Comparison of ENCODE assay signal across 14 cellular contexts in the genomic region with DNA sequence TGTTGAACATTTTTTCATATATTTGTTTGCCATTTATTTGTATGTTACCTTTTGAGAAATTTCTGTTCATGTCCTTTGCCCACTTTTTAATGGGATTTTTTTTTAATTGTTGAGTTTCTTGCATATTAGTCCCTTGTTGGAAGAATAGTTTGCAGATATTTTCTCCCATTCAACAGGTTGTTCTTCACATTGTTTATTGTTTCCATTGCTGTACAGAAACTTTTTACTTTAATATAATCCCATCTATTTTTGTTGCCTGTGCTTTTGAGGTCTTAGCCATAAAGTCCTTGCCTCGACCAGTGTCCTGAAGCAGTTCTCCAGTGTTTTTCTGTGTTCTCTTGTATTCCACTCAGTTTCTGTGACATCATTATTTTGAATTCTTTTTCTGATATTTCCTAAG. TPM values are rescaled to one million over a fixed set of nuclear protein-coding genes. Genes with fewer than 3 reads are reported as not detected.
A peak's percentile ranks its signal among the peaks of the same experiment; 100 is the strongest.
DNase-seq lines count a peak whose midpoint lies in the region; ATAC-seq and TF ChIP-seq lines count a peak whose summit lies in the region.
"Had no signal": no experiment of that assay in that cellular context is flagged by ENCODE, and none has a peak within 500 bp of the region (broad histone marks: within the 10 kb centered on the region; RNA-seq: fewer than 3 reads in every experiment).

No MANE protein-coding gene starts in this region.

- H3K4me3 Mint-ChIP-seq in activated T-cell treated with anti-CD3 and anti-CD28 coated beads, Interleukin-2, amount 50 U/mL, for 72 hours, result peak overlapping the region in 1 of 2 donors; percentile 55
- H3K4me3 Mint-ChIP-seq in CD8-positive, alpha-beta T cell, result no peak overlapping the region
- H3K4me3 Mint-ChIP-seq in T-cell, result peak overlapping the region in 2 of 3 donors; percentile 2 to 21
- H3K4me3 Mint-ChIP-seq in naive thymus-derived CD8-positive, alpha-beta T cell, result peak overlapping the region in 1 of 10 donors; percentile 35

- peaks cover 21% of the 10 kb centered on the region for H3K4me1 Mint-ChIP-seq in activated T-cell treated with anti-CD3 and anti-CD28 coated beads, Interleukin-2, amount 50 U/mL, for 72 hours (ENCODE audit: low read depth)
- H3K4me1 Mint-ChIP-seq in CD8-positive, alpha-beta T cell (ENCODE audit: low read depth), result peaks cover 33% of the 10 kb centered on the region
- peaks cover 34 to 49% (median 48%) of the 10 kb centered on the region in 3 donors for H3K4me1 Mint-ChIP-seq in T-cell
- peaks cover 23 to 41% (median 31%) of the 10 kb centered on the region in 4 donors for H3K4me1 Mint-ChIP-seq in naive thymus-derived CD8-positive, alpha-beta T cell

- intact Hi-C loops in CD8-positive, alpha-beta T cell (cut with DNase I, micrococcal nuclease), result loop anchor here in 1 of 2 experiments (5.0 kb wide), 1 partner anchor 37 kb away; no protein-coding TSS in a partner anchor

- no peak overlapping the region for H3K4me3 ChIP-seq in CD8-positive, alpha-beta T cell (ENCODE audit: low read depth, low read length)
- H3K4me3 ChIP-seq: PC-9 had no signal

- H3K27ac ChIP-seq in CD8-positive, alpha-beta T cell (ENCODE audit: low read depth, low read length), result no peak overlapping the region
- H3K27ac ChIP-seq: PC-9 had no signal

- H3K9me3 Mint-ChIP-seq in activated T-cell treated with anti-CD3 and anti-CD28 coated beads, Interleukin-2, amount 50 U/mL, for 72 hours, result peaks cover 0 to 3% of the 10 kb centered on the region in 2 donors
- H3K9me3 Mint-ChIP-seq in CD8-positive, alpha-beta T cell, result no peaks in the 10 kb centered on the region
- no peaks in the 10 kb centered on the region for H3K9me3 Mint-ChIP-seq in T-cell
- peaks cover 0 to 3% (median 0%) of the 10 kb centered on the region in 9 donors for H3K9me3 Mint-ChIP-seq in naive thymus-derived CD8-positive, alpha-beta T cell

- no peak for ATAC-seq in activated T-cell treated with anti-CD3 and anti-CD28 coated beads, Interleukin-2, amount 50 U/mL, for 72 hours (replicated peaks in 1 of 2)
- ATAC-seq in CD8-positive, alpha-beta T cell, result no peak
- ATAC-seq in T-cell (replicated peaks in 1 of 4), result no peak
- no peak for ATAC-seq in naive thymus-derived CD8-positive, alpha-beta T cell
- no peak for ATAC-seq in left lobe of liver
- ATAC-seq: HepG2 had no signal

- no peak for DNase-seq in activated T-cell treated with anti-CD3 and anti-CD28 coated beads, Interleukin-2, amount 50 U/mL, for 72 hours
- no peak for DNase-seq in activated T-cell treated with anti-CD3 and anti-CD28 coated beads, Interleukin-2, amount 50 U/mL, for 48 hours
- DNase-seq in CD8-positive, alpha-beta T cell, result no peak
- DNase-seq in T-cell, result no peak
- DNase-seq in naive thymus-derived CD8-positive, alpha-beta T cell, result no peak
- no peak for DNase-seq in HEK293T (ENCODE audit: extremely low spot score)
- no peak for DNase-seq in left lobe of liver (ENCODE audit: low spot score)
- DNase-seq: BE2C, Caco-2, NCI-H1105, NCI-H187, NCI-H69, PC-9 had no signal

- CTCF ChIA-PET in CD8-positive, alpha-beta T cell (lab: Charles Lee), result no interaction called here
- CTCF ChIA-PET in T-cell (lab: Charles Lee), result no interaction called here
- CTCF ChIA-PET in HEK293T (lab: Yijun Ruan, JAX), result no interaction called here

- H3K27me3 Mint-ChIP-seq in activated T-cell treated with anti-CD3 and anti-CD28 coated beads, Interleukin-2, amount 50 U/mL, for 72 hours (ENCODE audit: low read depth), result no peaks in the 10 kb centered on the region
- H3K27me3 Mint-ChIP-seq in CD8-positive, alpha-beta T cell (ENCODE audit: low read depth), result no peaks in the 10 kb centered on the region
- no peaks in the 10 kb centered on the region for H3K27me3 Mint-ChIP-seq in T-cell
- no peaks in the 10 kb centered on the region for H3K27me3 Mint-ChIP-seq in naive thymus-derived CD8-positive, alpha-beta T cell

- TF ChIP-seq CTCF in CD8-positive, alpha-beta T cell (IDR thresholded peaks at IDR 0.05), result no peak

- peaks cover 5% of the 10 kb centered on the region for H3K36me3 ChIP-seq in CD8-positive, alpha-beta T cell (ENCODE audit: insufficient read depth, low read length)
- H3K36me3 ChIP-seq: BE2C had no signal

- H3K36me3 Mint-ChIP-seq in activated T-cell treated with anti-CD3 and anti-CD28 coated beads, Interleukin-2, amount 50 U/mL, for 72 hours (ENCODE audit: insufficient read depth in 2 of 2), result peaks cover 4 to 24% of the 10 kb centered on the region in 2 donors
- H3K36me3 Mint-ChIP-seq in CD8-positive, alpha-beta T cell, result peaks cover 72% of the 10 kb centered on the region
- peaks cover 74% of the 10 kb centered on the region for H3K36me3 Mint-ChIP-seq in T-cell
- peaks cover 10 to 69% (median 68%) of the 10 kb centered on the region in 3 donors for H3K36me3 Mint-ChIP-seq in naive thymus-derived CD8-positive, alpha-beta T cell

- H3K9me3 ChIP-seq in CD8-positive, alpha-beta T cell (ENCODE audit: low read length), result no peaks in the 10 kb centered on the region
- H3K9me3 ChIP-seq: BE2C, Caco-2 had no signal

- POLR2A ChIA-PET in CD8-positive, alpha-beta T cell (lab: Charles Lee), result no interaction called here
- POLR2A ChIA-PET in T-cell (lab: Charles Lee), result no interaction called here
- POLR2A ChIA-PET in naive thymus-derived CD8-positive, alpha-beta T cell (lab: Charles Lee), result no interaction called here
- POLR2A ChIA-PET in HEK293T (lab: Yijun Ruan, JAX), result no interaction called here

- H3K27ac Mint-ChIP-seq in activated T-cell treated with anti-CD3 and anti-CD28 coated beads, Interleukin-2, amount 50 U/mL, for 72 hours, result peak overlapping the region; percentile 64
- H3K27ac Mint-ChIP-seq in CD8-positive, alpha-beta T cell, result peak overlapping the region; percentile 21
- peak overlapping the region; percentile 50 to 75 for H3K27ac Mint-ChIP-seq in T-cell
- peak overlapping the region in 7 of 10 donors; percentile 35 to 85 (median 63) for H3K27ac Mint-ChIP-seq in naive thymus-derived CD8-positive, alpha-beta T cell

- H3K4me1 ChIP-seq in CD8-positive, alpha-beta T cell (ENCODE audit: insufficient read depth, low read length), result peaks cover 10% of the 10 kb centered on the region
- H3K4me1 ChIP-seq: BE2C had no signal

- no peaks in the 10 kb centered on the region for H3K27me3 ChIP-seq in CD8-positive, alpha-beta T cell (ENCODE audit: insufficient read depth, low read length)
- H3K27me3 ChIP-seq: BE2C had no signal

TF ChIP-seq in HEK293T, 16 proteins besides CTCF, POLR2A, EP300 and RAD21:
- TF ChIP-seq FOXM1 (IDR thresholded peaks at IDR 0.05; ENCODE audit: borderline replicate concordance) (no peak), FOXK2 (IDR thresholded peaks at IDR 0.05) (no peak), HDGF (IDR thresholded peaks at IDR 0.05; ENCODE audit: borderline replicate concordance) (no peak), FOXA1 (IDR thresholded peaks at IDR 0.05) (no peak), ZNF384 (IDR thresholded peaks at IDR 0.05) (no peak), CTBP1 (IDR thresholded peaks at IDR 0.05; ENCODE audit: borderline replicate concordance) (no peak), SP1 (IDR thresholded peaks at IDR 0.05) (no peak), LEF1 (IDR thresholded peaks at IDR 0.05; ENCODE audit: borderline replicate concordance) (no peak), BHLHE40 (IDR thresholded peaks at IDR 0.05; ENCODE audit: borderline replicate concordance) (no peak), SUZ12 (IDR thresholded peaks at IDR 0.05) (no peak), TARDBP (IDR thresholded peaks at IDR 0.05) (no peak), L3MBTL2 (conservative IDR thresholded peaks at IDR 0.05) (no peak), NFRKB (IDR thresholded peaks at IDR 0.05) (no peak), ELF4 (IDR thresholded peaks at IDR 0.05) (no peak), ARNT (IDR thresholded peaks at IDR 0.05) (no peak)
- TF ChIP-seq, protein P1, sequence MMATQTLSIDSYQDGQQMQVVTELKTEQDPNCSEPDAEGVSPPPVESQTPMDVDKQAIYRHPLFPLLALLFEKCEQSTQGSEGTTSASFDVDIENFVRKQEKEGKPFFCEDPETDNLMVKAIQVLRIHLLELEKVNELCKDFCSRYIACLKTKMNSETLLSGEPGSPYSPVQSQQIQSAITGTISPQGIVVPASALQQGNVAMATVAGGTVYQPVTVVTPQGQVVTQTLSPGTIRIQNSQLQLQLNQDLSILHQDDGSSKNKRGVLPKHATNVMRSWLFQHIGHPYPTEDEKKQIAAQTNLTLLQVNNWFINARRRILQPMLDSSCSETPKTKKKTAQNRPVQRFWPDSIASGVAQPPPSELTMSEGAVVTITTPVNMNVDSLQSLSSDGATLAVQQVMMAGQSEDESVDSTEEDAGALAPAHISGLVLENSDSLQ (IDR thresholded peaks at IDR 0.05), result no peak

RNA-seq across cellular contexts. Expression of a gene that starts 54.2 kb away (rescaled TPM):
- under 1 TPM; 0.07 to 0.10 TPM for total RNA-seq in activated T-cell treated with anti-CD3 and anti-CD28 coated beads, Interleukin-2, amount 50 U/mL, for 72 hours
- under 1 TPM; 0.22 to 0.24 TPM for total RNA-seq in CD8-positive, alpha-beta T cell
- 10 to 100 TPM in 2 of 5 donors, 1 to 10 TPM in 2, under 1 TPM in 1; 0.15 to 16.6 (median 3.4) TPM for total RNA-seq in T-cell
- under 1 TPM; 0.62 to 0.93 TPM for total RNA-seq in naive thymus-derived CD8-positive, alpha-beta T cell
- under 1 TPM in 1 of 3 donors, not detected in 2; 0.07 TPM for polyA plus RNA-seq in naive thymus-derived CD8-positive, alpha-beta T cell
- 0.13 TPM for total RNA-seq in left lobe of liver
- total RNA-seq: Caco-2, HepG2, PC-9 had no signal
- polyA plus RNA-seq: HepG2 had no signal
